In genomic region chr1:241306125-241306790, GRCh38 we compare ENCODE assay signal across 16 cellular contexts. TPM values are rescaled to one million over a fixed set of nuclear protein-coding genes. Genes with fewer than 3 reads are reported as not detected.
DNase-seq lines count a peak whose midpoint lies in the region; ATAC-seq and TF ChIP-seq lines count a peak whose summit lies in the region.
"Had no signal": no experiment of that assay in that cellular context is flagged by ENCODE, and none has a peak within 500 bp of the region (broad histone marks: within the 10 kb centered on the region; RNA-seq: fewer than 3 reads in every experiment).

No MANE protein-coding gene starts in this region.

- no peak for ATAC-seq in IMR-90 (ENCODE audit: low read depth)
- peak; percentile 8 for ATAC-seq in esophagus mucosa
- ATAC-seq in upper lobe of left lung (ENCODE audit: low FRiP score in 2 of 2) = peak; percentile 19 to 21

- no peak for DNase-seq in H9
- no peak for DNase-seq in IMR-90
- no peak for DNase-seq in upper lobe of left lung
- no peak for DNase-seq in activated naive CD4-positive, alpha-beta T cell treated with Interleukin-2 at 50 U/mL for 16 hours
- no peak for DNase-seq in PC-9
- DNase-seq in posterior cingulate gyrus = no peak
- DNase-seq: ACHN; Calu3; CD4-positive, alpha-beta T cell; DMS79 had no signal

- H4K8ac ChIP-seq in H9 (replicated peaks; ENCODE audit: insufficient read length, low read depth, low read length) (peak overlapping the region; percentile 6), IMR-90 (ENCODE audit: low read depth in 2 of 2, low read length in 2 of 2) (no peak overlapping the region)

- H3K27ac ChIP-seq in H9 (ENCODE audit: insufficient read length, low read depth, low read length) (no peak overlapping the region), IMR-90 (ENCODE audit: insufficient read depth, low read length) (no peak overlapping the region), upper lobe of left lung (no peak overlapping the region), PC-9 (no peak overlapping the region)
- H3K27ac ChIP-seq: BLaER1 treated with 17β-estradiol and CSF1 and Interleukin-3, amounts not matched to agents 10 nM and 100 nM; HL-60; KMS-11 had no signal

- H3K9me3 ChIP-seq in H9 (ENCODE audit: control insufficient read depth, low read depth, low read length) (peaks cover 5% of the 10 kb centered on the region), IMR-90 (ENCODE audit: control insufficient read depth, insufficient read depth, low read length) (peaks cover 8% of the 10 kb centered on the region), upper lobe of left lung (peaks cover 0 to 10% (median 2%) of the 10 kb centered on the region in 4 donors), PC-9 (ENCODE audit: insufficient read depth, low read depth) (no peaks in the 10 kb centered on the region)

- BruUV-seq in IMR-90 (replicated peaks; lab: Mats Ljungman, UMichigan) (no TSS peak), PC-9 (replicated peaks; lab: Mats Ljungman, UMichigan) (no TSS peak)

- peaks cover 14 to 16% of the 10 kb centered on the region in 2 experiments for H3K4me1 Mint-ChIP-seq in H9

- no peak overlapping the region for H2BK5ac ChIP-seq in H9 (ENCODE audit: insufficient read length, low read length)
- H2BK5ac ChIP-seq in IMR-90 (ENCODE audit: low read depth, low read length, poor library complexity, severe bottlenecking) = peak overlapping the region; percentile 65

- no peak overlapping the region for H2BK120ac ChIP-seq in H9 (ENCODE audit: low read depth, low read length, poor library complexity, severe bottlenecking)
- H2BK120ac ChIP-seq in IMR-90 (ENCODE audit: low read depth, low read length) = no peak overlapping the region

- 100% methylated on average over 9 of the region's 12 CpGs for WGBS in H9 (ENCODE audit: extremely low coverage, insufficient read length, low lambda C conversion rate)
- WGBS in IMR-90 (ENCODE audit: extremely low coverage in 2 of 2, insufficient read length in 1 of 2), 2 experiments = 66 to 100% methylated on average over 3 to 11 of the region's 12 CpGs
- 84 to 85% methylated on average over 12 of the region's 12 CpGs for WGBS in upper lobe of left lung, 2 donors

- H2AK5ac ChIP-seq in H9 (ENCODE audit: insufficient read length, low read length) (no peak overlapping the region), IMR-90 (ENCODE audit: low read depth, low read length) (no peak overlapping the region)

- H3K4ac ChIP-seq in H9 (ENCODE audit: low read depth, low read length) (no peak overlapping the region), IMR-90 (ENCODE audit: low read depth, low read length) (no peak overlapping the region)

- TF ChIP-seq POLR2A in IMR-90 (IDR thresholded peaks at IDR 0.05; ENCODE audit: low read depth, low read length) = no peak
- TF ChIP-seq POLR2A in upper lobe of left lung (IDR thresholded peaks at IDR 0.05) = no peak

- H3K4me3 ChIP-seq in IMR-90 (ENCODE audit: insufficient read depth, low read depth, low read length) (no peak overlapping the region), upper lobe of left lung (no peak overlapping the region), PC-9 (no peak overlapping the region)
- H3K4me3 ChIP-seq: BLaER1 treated with 17β-estradiol and CSF1 and Interleukin-3, amounts not matched to agents 10 nM and 100 nM had no signal

- H4K91ac ChIP-seq in H9 (ENCODE audit: insufficient read length, low read depth, low read length) (no peak overlapping the region), IMR-90 (ENCODE audit: insufficient read depth, low read depth, low read length) (no peak overlapping the region)

- no peak overlapping the region for H3K9ac ChIP-seq in H9 (ENCODE audit: extremely low read depth, insufficient read length, low read length)
- H3K9ac ChIP-seq in IMR-90 (ENCODE audit: low read depth, low read length) = no peak overlapping the region
- H3K9ac ChIP-seq: BLaER1 treated with 17β-estradiol and CSF1 and Interleukin-3, amounts not matched to agents 10 nM and 100 nM; KMS-11 had no signal

- no peak overlapping the region for H2BK15ac ChIP-seq in H9 (ENCODE audit: low read depth, low read length)
- no peak overlapping the region for H2BK15ac ChIP-seq in IMR-90 (ENCODE audit: low read depth, low read length)

- peaks cover 22% of the 10 kb centered on the region in 2 experiments for H3K9me3 Mint-ChIP-seq in H9

- H3K56ac ChIP-seq in H9 (ENCODE audit: insufficient read length, low read depth, low read length) (no peak overlapping the region), IMR-90 (ENCODE audit: extremely low read depth, insufficient read depth, low read length) (no peak overlapping the region)

- H4K5ac ChIP-seq in H9 (ENCODE audit: insufficient read length, low read depth, low read length) (peak overlapping the region; percentile 15), IMR-90 (ENCODE audit: low read depth, low read length) (no peak overlapping the region)

- H3K4me1 ChIP-seq in H9 (ENCODE audit: insufficient read depth, low read length) = peaks cover 1% of the 10 kb centered on the region
- H3K4me1 ChIP-seq in IMR-90 (ENCODE audit: control insufficient read depth, insufficient read depth, low read length) = no peaks in the 10 kb centered on the region
- no peaks in the 10 kb centered on the region for H3K4me1 ChIP-seq in upper lobe of left lung
- H3K4me1 ChIP-seq in PC-9 (replicated peaks; ENCODE audit: insufficient read depth) = no peaks in the 10 kb centered on the region

- no peaks in the 10 kb centered on the region; the same call in 1 of the 2 replicates for H3K27me3 Mint-ChIP-seq in H9 (ENCODE audit: low read depth)
- H3K27me3 Mint-ChIP-seq: CD4-positive, alpha-beta T cell; IgD-negative memory B cell had no signal

- in situ Hi-C loops in IMR-90 (cut with MboI; ENCODE audit: low sequenced_read_pairs) = no loop called here

- H3K79me1 ChIP-seq in H9 (ENCODE audit: insufficient read depth, low read depth, low read length, poor library complexity, severe bottlenecking) (no peaks in the 10 kb centered on the region), IMR-90 (ENCODE audit: low read depth in 1 of 2, low read length in 2 of 2) (no peaks in the 10 kb centered on the region)

- intact Hi-C loops in IMR-90 (cut with micrococcal nuclease) = no loop called here
- intact Hi-C loops in PC-9 (cut with micrococcal nuclease; ENCODE audit: unreplicated experiment) = no loop called here
- intact Hi-C loops in posterior cingulate gyrus (cut with DNase I) = no loop called here

- H3T11ph ChIP-seq in H9 (ENCODE audit: low read length) = no peak overlapping the region

- H3K9me2 ChIP-seq in PC-9 (ENCODE audit: insufficient read depth) = no peaks in the 10 kb centered on the region

- H3K27me3 ChIP-seq in H9 (ENCODE audit: insufficient read depth, low read length) (no peaks in the 10 kb centered on the region), IMR-90 (ENCODE audit: control insufficient read depth, insufficient read depth, low read length) (no peaks in the 10 kb centered on the region), upper lobe of left lung (no peaks in the 10 kb centered on the region), PC-9 (ENCODE audit: insufficient read depth, low read depth) (peaks cover 4% of the 10 kb centered on the region; the same call in 1 of the 2 replicates)
- H3K27me3 ChIP-seq: BLaER1 treated with 17β-estradiol and CSF1 and Interleukin-3, amounts not matched to agents 10 nM and 100 nM had no signal

- H3K23ac ChIP-seq in H9 (ENCODE audit: insufficient read length, low read depth, low read length) (no peak overlapping the region), IMR-90 (ENCODE audit: low read depth, low read length) (no peak overlapping the region)

- H3F3A ChIP-seq in PC-9 (ENCODE audit: insufficient read depth, low read depth) = no peaks in the 10 kb centered on the region

- no peak overlapping the region for H3K4me3 Mint-ChIP-seq in H9
- H3K4me3 Mint-ChIP-seq: CD4-positive, alpha-beta T cell; IgD-negative memory B cell had no signal

- H3K36me3 ChIP-seq in IMR-90 (ENCODE audit: control insufficient read depth, insufficient read depth, low read length) (no peaks in the 10 kb centered on the region), upper lobe of left lung (no peaks in the 10 kb centered on the region), PC-9 (ENCODE audit: low read depth) (no peaks in the 10 kb centered on the region)
- H3K36me3 ChIP-seq: BLaER1 treated with 17β-estradiol and CSF1 and Interleukin-3, amounts not matched to agents 10 nM and 100 nM had no signal

- H2BK20ac ChIP-seq in H9 (ENCODE audit: low read depth, low read length, poor library complexity, severe bottlenecking) (no peak overlapping the region), IMR-90 (ENCODE audit: low read depth, low read length) (no peak overlapping the region)

- no peak overlapping the region for H3K4me2 ChIP-seq in H9 (ENCODE audit: insufficient read depth, insufficient read length, low read length)
- H3K4me2 ChIP-seq in IMR-90 (ENCODE audit: low read depth, low read length) = no peak overlapping the region
- no peak overlapping the region for H3K4me2 ChIP-seq in PC-9
- H3K4me2 ChIP-seq: BLaER1 treated with 17β-estradiol and CSF1 and Interleukin-3, amounts not matched to agents 10 nM and 100 nM; KMS-11 had no signal

- H3K18ac ChIP-seq in H9 (ENCODE audit: insufficient read length, low read depth, low read length) = peak overlapping the region; percentile 2
- no peak overlapping the region for H3K18ac ChIP-seq in IMR-90 (ENCODE audit: low read depth, low read length)

- dilution Hi-C loops in IMR-90 (cut with HindIII; ENCODE audit: low sequenced_read_pairs, unreplicated experiment) = no loop called here

- H3K23me2 ChIP-seq in H9 (ENCODE audit: insufficient read length, low read depth, low read length, poor library complexity, severe bottlenecking) = no peaks in the 10 kb centered on the region

- TF ChIP-seq CTCF in H9 (conservative IDR thresholded peaks at IDR 0.05) (no peak), IMR-90 (conservative IDR thresholded peaks at IDR 0.05; ENCODE audit: low read depth, low read length) (no peak), upper lobe of left lung (IDR thresholded peaks at IDR 0.05) (no peak), PC-9 (conservative IDR thresholded peaks at IDR 0.05) (no peak)

- H2AK9ac ChIP-seq in IMR-90 (replicated peaks; ENCODE audit: low read depth, low read length, poor library complexity) = peak overlapping the region; percentile 72

- POLR2A ChIA-PET in IMR-90 (lab: Charles Lee; ENCODE audit: unreplicated experiment) = no interaction called here
- POLR2A ChIA-PET in PC-9 (lab: Charles Lee; ENCODE audit: unreplicated experiment) = no interaction called here

- H3K36me3 Mint-ChIP-seq in H9 (ENCODE audit: insufficient read depth in 1 of 3, low read depth in 3 of 3) = peaks cover 15 to 27% (median 20%) of the 10 kb centered on the region in 3 experiments

- TF ChIP-seq RAD21 in IMR-90 (IDR thresholded peaks at IDR 0.05; ENCODE audit: low read length) = no peak

- no peak overlapping the region for H2BK12ac ChIP-seq in H9 (ENCODE audit: insufficient read length, low read depth, low read length)

- no peak for TF ChIP-seq EP300 in upper lobe of left lung (IDR thresholded peaks at IDR 0.05)

- CTCF ChIA-PET in IMR-90 (lab: Yijun Ruan, JAX) (no interaction called here), PC-9 (lab: Charles Lee) (no interaction called here)

- H4K20me1 ChIP-seq in H9 (ENCODE audit: control insufficient read depth, insufficient read depth, insufficient read length) (no peaks in the 10 kb centered on the region), IMR-90 (ENCODE audit: insufficient read depth, low read length) (no peaks in the 10 kb centered on the region), PC-9 (ENCODE audit: insufficient read depth) (no peaks in the 10 kb centered on the region)
- H4K20me1 ChIP-seq: BLaER1 treated with 17β-estradiol and CSF1 and Interleukin-3, amounts not matched to agents 10 nM and 100 nM had no signal

- no peaks in the 10 kb centered on the region for H3K79me2 ChIP-seq in H9 (ENCODE audit: insufficient read depth, low read length)
- H3K79me2 ChIP-seq in PC-9 (ENCODE audit: low read depth) = no peaks in the 10 kb centered on the region

- H2AFZ ChIP-seq in H9 (ENCODE audit: low read length) (no peak overlapping the region), IMR-90 (replicated peaks; ENCODE audit: low read length, poor library complexity) (no peak overlapping the region), PC-9 (no peak overlapping the region)

- H3K14ac ChIP-seq in H9 (ENCODE audit: insufficient read depth, low read length) (no peak overlapping the region), IMR-90 (replicated peaks; ENCODE audit: low read depth, low read length) (no peak overlapping the region)

- no peaks in the 10 kb centered on the region for H3K9me1 ChIP-seq in IMR-90 (ENCODE audit: insufficient read depth, low read length)

- no peak overlapping the region for H3K27ac Mint-ChIP-seq in H9
- H3K27ac Mint-ChIP-seq: CD4-positive, alpha-beta T cell; IgD-negative memory B cell had no signal

RNA-seq across cellular contexts. Expression of gene RGS7, which starts 50.7 kb away (rescaled TPM):
- total RNA-seq in H9 (2021) = 1.5 and 2.0 TPM in 2 replicates
- total RNA-seq in IMR-90 (2012; rRNA removed) = 0.72 and 0.83 TPM in 2 replicates
- polyA plus RNA-seq in IMR-90 (2012; rRNA removed) = 0.47 and 0.58 TPM in 2 replicates
- polyA plus RNA-seq in IMR-90 (2012; cell fraction: cytosol; rRNA removed) = 0.10 and 0.14 TPM in 2 replicates
- polyA plus RNA-seq in IMR-90 (2012; cell fraction: nucleus; rRNA removed; ENCODE audit: low replicate concordance) = 0.14 and 0.32 TPM in 2 replicates
- not detected for total RNA-seq in esophagus mucosa
- under 1 TPM in 1 of 6 donors, not detected in 5; 0.15 TPM for total RNA-seq in upper lobe of left lung
- 2.0 and 5.8 TPM in 2 replicates for total RNA-seq in PC-9 (2021)
- total RNA-seq: CD4-positive, alpha-beta T cell; G401 had no signal
